8 cellular contexts compared by ENCODE assay signal in the genomic region with DNA sequence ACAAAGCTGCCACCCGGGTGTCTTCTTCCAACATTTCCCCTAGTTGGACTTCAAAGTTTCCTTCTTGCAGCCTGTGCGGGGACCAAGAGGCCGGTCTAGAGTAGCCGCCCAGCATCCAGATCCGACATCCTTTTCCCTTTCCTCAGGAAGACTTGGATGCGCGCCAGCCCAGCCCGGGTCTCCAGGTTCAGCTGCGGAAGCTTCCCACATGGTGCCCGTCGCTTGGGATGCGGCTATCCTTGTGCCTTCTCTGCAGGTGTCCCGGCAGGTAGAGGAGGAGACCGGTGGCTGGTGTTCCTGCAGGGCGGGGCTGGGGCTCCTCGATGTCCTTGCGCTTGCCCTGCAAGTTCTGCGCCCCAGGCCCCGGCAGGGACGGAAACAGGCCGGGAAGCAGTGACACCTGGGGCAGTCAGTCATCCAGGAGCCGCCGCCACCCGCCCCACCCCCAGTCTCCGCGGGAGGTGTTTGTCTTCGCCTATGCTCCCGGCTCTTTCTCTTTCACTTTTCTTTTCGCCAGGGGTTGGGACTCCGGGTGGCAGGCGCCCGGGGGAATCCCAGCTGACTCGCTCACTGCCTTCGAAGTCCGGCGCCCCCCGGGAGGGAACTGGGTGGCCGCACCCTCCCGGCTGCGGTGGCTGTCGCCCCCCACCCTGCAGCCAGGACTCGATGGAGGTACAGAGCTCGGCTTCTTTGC. TPM values are rescaled to one million over a fixed set of nuclear protein-coding genes. Genes with fewer than 3 reads are reported as not detected.
DNase-seq lines count a peak whose midpoint lies in the region; ATAC-seq and TF ChIP-seq lines count a peak whose summit lies in the region.

A gene with protein sequence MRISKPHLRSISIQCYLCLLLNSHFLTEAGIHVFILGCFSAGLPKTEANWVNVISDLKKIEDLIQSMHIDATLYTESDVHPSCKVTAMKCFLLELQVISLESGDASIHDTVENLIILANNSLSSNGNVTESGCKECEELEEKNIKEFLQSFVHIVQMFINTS (plus strand): TSS at position 507 of the 694 bp plus-strand sequence. CDS start 82,882 bp downstream, outside the sequence.

- H3K27me3 Mint-ChIP-seq in activated CD4-positive, alpha-beta memory T cell treated with anti-CD3 and anti-CD28 coated beads for 36 hours, result peaks cover 2% of the 10 kb centered on the region

- POLR2A ChIA-PET in activated CD4-positive, alpha-beta memory T cell treated with anti-CD3 and anti-CD28 coated beads for 36 hours (lab: Charles Lee), result no interaction called here

- H2AK5ac ChIP-seq in mesendoderm (ENCODE audit: low read length), result no peak within 1 kb of the TSS

- peak within 1 kb of the TSS; percentile 100 for H2AFZ ChIP-seq in KMS-11 (ENCODE audit: low read depth)

- no CpG with 5 or more reads among the region's 43 CpGs for WGBS in mesendoderm (ENCODE audit: extremely low coverage, insufficient coverage, low lambda C conversion rate)

- peak within 1 kb of the TSS; percentile 64 for H3K27ac Mint-ChIP-seq in activated CD4-positive, alpha-beta memory T cell treated with anti-CD3 and anti-CD28 coated beads for 36 hours

- H3K4ac ChIP-seq in mesendoderm (ENCODE audit: low read depth, low read length), result no peak within 1 kb of the TSS

- DNase-seq in activated CD4-positive, alpha-beta memory T cell treated with anti-CD3 and anti-CD28 coated beads for 36 hours, result peak; percentile 86
- DNase-seq in effector CD4-positive, alpha-beta T cell, result peak; percentile 32
- DNase-seq in mesendoderm (peak; percentile 72), NCI-H2227 treated with DMSO at 0.1 percent for 48 hours (lab: John Stamatoyannopoulos, UW) (no peak)
- DNase-seq in stimulated activated CD8-positive, alpha-beta memory T cell treated with anti-CD3 and anti-CD28 coated beads, Interleukin-15, amount 100 ng/mL, for 48 hours (ENCODE audit: low read depth in 2 of 2), result peak; percentile 50 to 58

- CTCF ChIA-PET in activated CD4-positive, alpha-beta memory T cell treated with anti-CD3 and anti-CD28 coated beads for 36 hours (lab: Charles Lee), result no interaction called here

- no peak within 1 kb of the TSS for H4K5ac ChIP-seq in mesendoderm (ENCODE audit: low read length)

- H3K23ac ChIP-seq in mesendoderm (ENCODE audit: low read length), result no peak within 1 kb of the TSS

- no peaks in the 10 kb centered on the region for H3K79me2 ChIP-seq in KMS-11 (ENCODE audit: insufficient read depth, low read depth)
- H3K79me2 ChIP-seq in mesendoderm (ENCODE audit: control insufficient read depth, insufficient read depth, low read length), result no peaks in the 10 kb centered on the region

- no peak within 1 kb of the TSS for H2BK120ac ChIP-seq in mesendoderm (ENCODE audit: low read depth, low read length)

- peaks cover 27% of the 10 kb centered on the region for H3K4me1 Mint-ChIP-seq in activated CD4-positive, alpha-beta memory T cell treated with anti-CD3 and anti-CD28 coated beads for 36 hours (ENCODE audit: low read depth)

- H3K9me3 Mint-ChIP-seq in activated CD4-positive, alpha-beta memory T cell treated with anti-CD3 and anti-CD28 coated beads for 36 hours, result no peaks in the 10 kb centered on the region

- intact Hi-C loops in activated CD4-positive, alpha-beta memory T cell treated with anti-CD3 and anti-CD28 coated beads for 36 hours (cut with micrococcal nuclease), result loop anchor here (2.0 to 10.0 kb wide), 6 partner anchors 331 to 1549 kb away; a partner anchor contains a TSS

- peak; percentile 68 for ATAC-seq in GM21825 (IDR thresholded peaks at IDR 0.05; ENCODE audit: unreplicated experiment)

- H2BK15ac ChIP-seq in mesendoderm (replicated peaks; ENCODE audit: low read depth), result no peak within 1 kb of the TSS

- peaks cover 2% of the 10 kb centered on the region for H3K36me3 Mint-ChIP-seq in activated CD4-positive, alpha-beta memory T cell treated with anti-CD3 and anti-CD28 coated beads for 36 hours

- peak within 1 kb of the TSS; percentile 77 for H3K4me3 ChIP-seq in GM08714 (ENCODE audit: low read length)
- no peak within 1 kb of the TSS for H3K4me3 ChIP-seq in KMS-11 (IDR thresholded peaks at IDR 0.05; ENCODE audit: insufficient read depth, low read depth, low read length)
- H3K4me3 ChIP-seq in mesendoderm (ENCODE audit: low read length), result peak within 1 kb of the TSS; percentile 37

- no peaks in the 10 kb centered on the region for H3K27me3 ChIP-seq in KMS-11 (ENCODE audit: insufficient read depth, low read depth)
- no peaks in the 10 kb centered on the region for H3K27me3 ChIP-seq in mesendoderm (ENCODE audit: insufficient read depth, low read length, poor library complexity)

- H3K36me3 ChIP-seq in KMS-11 (ENCODE audit: insufficient read depth) (no peaks in the 10 kb centered on the region), mesendoderm (ENCODE audit: control insufficient read depth, insufficient read depth, low read length) (no peaks in the 10 kb centered on the region)

- peak within 1 kb of the TSS; percentile 88 for H3K4me3 Mint-ChIP-seq in activated CD4-positive, alpha-beta memory T cell treated with anti-CD3 and anti-CD28 coated beads for 36 hours

- peak within 1 kb of the TSS; percentile 77 for H3K9ac ChIP-seq in KMS-11
- peak within 1 kb of the TSS; percentile 47 for H3K9ac ChIP-seq in mesendoderm (ENCODE audit: low read length)

- H2BK5ac ChIP-seq in mesendoderm (ENCODE audit: low read length), result no peak within 1 kb of the TSS

- H3K4me2 ChIP-seq in KMS-11 (peak within 1 kb of the TSS; percentile 86), mesendoderm (ENCODE audit: low read length) (peak within 1 kb of the TSS; percentile 77)

- H3K18ac ChIP-seq in mesendoderm (ENCODE audit: low read length), result no peak within 1 kb of the TSS

- H3K79me1 ChIP-seq in mesendoderm (ENCODE audit: low read length), result no peaks in the 10 kb centered on the region

- TF ChIP-seq CTCF in KMS-11 (conservative IDR thresholded peaks at IDR 0.05; ENCODE audit: low read depth, low read length), result no peak

- H3K4me1 ChIP-seq in KMS-11 (ENCODE audit: low read depth, poor library complexity, severe bottlenecking), result peaks cover 18% of the 10 kb centered on the region
- no peaks in the 10 kb centered on the region for H3K4me1 ChIP-seq in mesendoderm (ENCODE audit: control insufficient read depth, low read depth, low read length)

- H4K20me1 ChIP-seq in KMS-11 (ENCODE audit: insufficient read depth), result no peaks in the 10 kb centered on the region

- H3K56ac ChIP-seq in mesendoderm (ENCODE audit: low read length), result peak within 1 kb of the TSS; percentile 68

- H3K27ac ChIP-seq in KMS-11, result peak within 1 kb of the TSS; percentile 51
- no peak within 1 kb of the TSS for H3K27ac ChIP-seq in mesendoderm (ENCODE audit: low read depth, low read length)

- no peak within 1 kb of the TSS for H4K8ac ChIP-seq in mesendoderm (ENCODE audit: low read depth, low read length)

RNA-seq across cellular contexts. Expression of the gene that starts here (rescaled TPM):
- total RNA-seq in activated CD4-positive, alpha-beta memory T cell treated with anti-CD3 and anti-CD28 coated beads for 36 hours, result 1 to 10 TPM; 1.4 to 2.2 TPM
- 0.81 TPM for polyA plus RNA-seq in mesendoderm (2013, experiment 1 of 2)
- polyA plus RNA-seq in mesendoderm (2013, experiment 2 of 2), result 0.69 TPM
